Comparison of ENCODE assay signal across 11 cellular contexts in genomic region chr10:94274142-94274787, GRCh38.
A peak's percentile ranks its signal among the peaks of the same experiment; 100 is the strongest.
DNase-seq lines count a peak whose midpoint lies in the region; ATAC-seq and TF ChIP-seq lines count a peak whose summit lies in the region.
"Had no signal": no experiment of that assay in that cellular context is flagged by ENCODE, and none has a peak within 500 bp of the region (broad histone marks: within the 10 kb centered on the region; RNA-seq: fewer than 3 reads in every experiment).

No MANE protein-coding gene starts in this region.

- H3K27ac ChIP-seq in left ventricle myocardium inferior (replicated peaks): peak overlapping the region; percentile 85
- H3K27ac ChIP-seq in RWPE1: no peak overlapping the region
- H3K27ac ChIP-seq: SK-N-MC had no signal

- H3K4me1 ChIP-seq in left ventricle myocardium inferior: peaks cover 27% of the 10 kb centered on the region

- no peak overlapping the region for H3K4me3 Mint-ChIP-seq in chondrocyte (ENCODE audit: unreplicated experiment)
- H3K4me3 Mint-ChIP-seq: stimulated activated naive B cell treated with anti-CD40 and anti-IgM and Interleukin-4, amounts not matched to agents 10 μg/mL and 1 μg/mL and 100 μg/mL, for 72 hours had no signal

- DNase-seq in AG20443 (ENCODE audit: low spot score): peak; percentile 60
- no peak for DNase-seq in chondrocyte (ENCODE audit: low spot score)
- DNase-seq in left ventricle myocardium inferior: peak; percentile 62
- peak; percentile 60 for DNase-seq in sciatic nerve (ENCODE audit: low spot score)
- no peak for DNase-seq in RWPE1 (ENCODE audit: low spot score)
- DNase-seq in NK-92 (lab: John Stamatoyannopoulos, UW; ENCODE audit: unreplicated experiment): no peak
- DNase-seq: NCI-H1105 treated with DMSO at 0.1 percent for 48 hours; stimulated activated naive B cell treated with anti-CD40 and anti-IgM and Interleukin-4, amounts not matched to agents 10 μg/mL and 1 μg/mL and 100 μg/mL, for 72 hours had no signal

- H3K4me1 Mint-ChIP-seq in chondrocyte (ENCODE audit: low read depth): peaks cover 25% of the 10 kb centered on the region
- H3K4me1 Mint-ChIP-seq: stimulated activated naive B cell treated with anti-CD40 and anti-IgM and Interleukin-4, amounts not matched to agents 10 μg/mL and 1 μg/mL and 100 μg/mL, for 72 hours had no signal

- H3K4me3 ChIP-seq in left ventricle myocardium inferior: no peak overlapping the region
- H3K4me3 ChIP-seq: SK-N-MC had no signal

- CTCF ChIA-PET in RWPE1 (lab: Yijun Ruan, JAX): interaction anchor here (0.6 to 1.0 kb wide), 3 partner anchors 14 to 223 kb away, joined by 3 read pairs; no protein-coding TSS in a partner anchor

- peaks cover 15% of the 10 kb centered on the region for H3K9me3 ChIP-seq in left ventricle myocardium inferior (replicated peaks)

- POLR2A ChIA-PET in RWPE1 (lab: Yijun Ruan, JAX; ENCODE audit: low non-redundant PET): no interaction called here

- intact Hi-C loops in left ventricle myocardium inferior (cut with micrococcal nuclease) (no loop called here), sciatic nerve (cut with DNase I) (no loop called here)

- peaks cover 19% of the 10 kb centered on the region for H3K36me3 Mint-ChIP-seq in chondrocyte (ENCODE audit: low read depth)
- H3K36me3 Mint-ChIP-seq: stimulated activated naive B cell treated with anti-CD40 and anti-IgM and Interleukin-4, amounts not matched to agents 10 μg/mL and 1 μg/mL and 100 μg/mL, for 72 hours had no signal

- H3K36me3 ChIP-seq in left ventricle myocardium inferior: peaks cover 16% of the 10 kb centered on the region

- H3K27ac Mint-ChIP-seq in chondrocyte (ENCODE audit: unreplicated experiment): peak overlapping the region; percentile 2
- H3K27ac Mint-ChIP-seq: stimulated activated naive B cell treated with anti-CD40 and anti-IgM and Interleukin-4, amounts not matched to agents 10 μg/mL and 1 μg/mL and 100 μg/mL, for 72 hours had no signal

- H3K27me3 Mint-ChIP-seq in chondrocyte (ENCODE audit: low read depth): no peaks in the 10 kb centered on the region

- ATAC-seq in sciatic nerve: peak; percentile 97
- no peak for ATAC-seq in GM21825 (IDR thresholded peaks at IDR 0.05; ENCODE audit: unreplicated experiment)
- no peak for ATAC-seq in activated CD4-positive, CD25-positive, alpha-beta regulatory T cell treated with anti-CD3 and anti-CD28 coated beads, Interleukin-2, amount 50 U/mL, for 24 hours
- ATAC-seq: stimulated activated naive B cell treated with anti-CD40 and anti-IgM and Interleukin-4, amounts not matched to agents 10 μg/mL and 1 μg/mL and 100 μg/mL, for 72 hours had no signal

- H3K27me3 ChIP-seq in left ventricle myocardium inferior (ENCODE audit: low read depth): no peaks in the 10 kb centered on the region

- peaks cover 8% of the 10 kb centered on the region for H3K9me3 Mint-ChIP-seq in chondrocyte (ENCODE audit: low read depth)

- no peak for TF ChIP-seq CTCF in chondrocyte (IDR thresholded peaks at IDR 0.05)
- no peak for TF ChIP-seq CTCF in left ventricle myocardium inferior (IDR thresholded peaks at IDR 0.05; ENCODE audit: borderline replicate concordance)
- TF ChIP-seq CTCF in RWPE1 (conservative IDR thresholded peaks at IDR 0.05; ENCODE audit: low read depth): no peak

Comparison
In these comparisons a context has a peak if more than half of its experiments do, and no peak if none do; other contexts are left out.
1. DNase-seq: peak in AG20443 (single experiment), left ventricle myocardium inferior (single experiment) and sciatic nerve (single experiment); none in chondrocyte (single experiment), RWPE1 (single experiment) and NK-92 (single experiment).